ENCODE assay signal across 8 cellular contexts in genomic region chr20:62832212-62832922, GRCh38. TPM values are rescaled to one million over a fixed set of nuclear protein-coding genes. Genes with fewer than 3 reads are reported as not detected.
A peak's percentile ranks its signal among the peaks of the same experiment; 100 is the strongest.
DNase-seq lines count a peak whose midpoint lies in the region; ATAC-seq and TF ChIP-seq lines count a peak whose summit lies in the region.

No MANE protein-coding gene starts in this region.

- TF ChIP-seq POLR2A in HCT116 (IDR thresholded peaks at IDR 0.05; ENCODE audit: borderline replicate concordance, extremely low read depth, insufficient read depth, insufficient read length) (no peak), esophagus squamous epithelium (IDR thresholded peaks at IDR 0.05) (no peak), vagina (IDR thresholded peaks at IDR 0.05) (no peak)

- intact Hi-C loops in HCT116 (cut with micrococcal nuclease) (no loop called here), esophagus squamous epithelium (cut with DNase I) (no loop called here), vagina (cut with DNase I) (no loop called here)

- peak overlapping the region; percentile 31; the same call in 1 of the 2 replicates for H3K9ac ChIP-seq in HCT116 (ENCODE audit: low read length)
- peak overlapping the region; percentile 50 for H3K9ac ChIP-seq in OCI-LY1 (ENCODE audit: low read length)
- H3K9ac ChIP-seq in smooth muscle cell (ENCODE audit: low read depth): no peak overlapping the region

- H2AFZ ChIP-seq in HCT116 (ENCODE audit: low read depth, low read length, poor library complexity, severe bottlenecking) (no peak overlapping the region), OCI-LY1 (ENCODE audit: low read length) (no peak overlapping the region), smooth muscle cell (ENCODE audit: low read depth) (no peak overlapping the region)

- peak; percentile 45 for DNase-seq in DMS53 (lab: John Stamatoyannopoulos, UW)
- DNase-seq in DMS53 treated with DMSO at 0.1 percent for 48 hours (lab: John Stamatoyannopoulos, UW; ENCODE audit: unreplicated experiment): no peak
- DNase-seq in HCT116 (ENCODE audit: low read depth, low spot score): peak; percentile 51
- DNase-seq in esophagus squamous epithelium (lab: John Stamatoyannopoulos, UW): no peak
- peak; percentile 55 for DNase-seq in stimulated activated CD8-positive, alpha-beta memory T cell treated with anti-CD3 and anti-CD28 coated beads, Interleukin-4, amount 100 ng/mL, for 48 hours
- no peak for DNase-seq in vagina (ENCODE audit: extremely low spot score in 2 of 2)
- DNase-seq in smooth muscle cell (lab: John Stamatoyannopoulos, UW; ENCODE audit: unreplicated experiment): no peak

- ATAC-seq in HCT116: peak; percentile 92

- no peaks in the 10 kb centered on the region for H3K9me3 ChIP-seq in HCT116 (ENCODE audit: control insufficient read depth in 1 of 2, insufficient read depth in 1 of 2, low read depth in 1 of 2, low read length in 2 of 2)
- no peaks in the 10 kb centered on the region for H3K9me3 ChIP-seq in OCI-LY1 (ENCODE audit: low read length)
- H3K9me3 ChIP-seq in esophagus squamous epithelium: no peaks in the 10 kb centered on the region
- H3K9me3 ChIP-seq in vagina: no peaks in the 10 kb centered on the region
- no peaks in the 10 kb centered on the region for H3K9me3 ChIP-seq in smooth muscle cell (replicated peaks; ENCODE audit: low read depth)

- POLR2A ChIA-PET in HCT116 (lab: Charles Lee): no interaction called here

- H3K4me1 ChIP-seq in HCT116 (ENCODE audit: control insufficient read depth in 1 of 2, insufficient read depth in 2 of 2, low read length in 2 of 2): peaks cover 15 to 21% of the 10 kb centered on the region in 2 experiments
- H3K4me1 ChIP-seq in OCI-LY1 (ENCODE audit: insufficient read depth, low read length, severe bottlenecking): peaks cover 32% of the 10 kb centered on the region
- H3K4me1 ChIP-seq in esophagus squamous epithelium: peaks cover 23 to 36% (median 25%) of the 10 kb centered on the region in 3 donors
- peaks cover 26% of the 10 kb centered on the region for H3K4me1 ChIP-seq in vagina
- no peaks in the 10 kb centered on the region for H3K4me1 ChIP-seq in smooth muscle cell (ENCODE audit: low read depth)

- TF ChIP-seq CTCF in HCT116 (IDR thresholded peaks at IDR 0.05 in 2 of 3, conservative IDR thresholded peaks at IDR 0.05 in 1 of 3; ENCODE audit: borderline replicate concordance in 1 of 3, insufficient read depth in 1 of 3, low read depth in 2 of 3, low read length in 2 of 3) (no peak), OCI-LY1 (IDR thresholded peaks at IDR 0.05; ENCODE audit: low read length) (no peak), esophagus squamous epithelium (IDR thresholded peaks at IDR 0.05) (no peak), vagina (IDR thresholded peaks at IDR 0.05) (no peak), smooth muscle cell (IDR thresholded peaks at IDR 0.05; ENCODE audit: borderline replicate concordance, insufficient read depth, poor library complexity, severe bottlenecking) (no peak)

- H4K20me1 ChIP-seq in HCT116 (ENCODE audit: insufficient read depth) (no peaks in the 10 kb centered on the region), OCI-LY1 (ENCODE audit: insufficient read depth, low read length) (no peaks in the 10 kb centered on the region), smooth muscle cell (ENCODE audit: low read depth) (no peaks in the 10 kb centered on the region)

- H3K27me3 ChIP-seq in HCT116 (ENCODE audit: insufficient read depth, low read length) (no peaks in the 10 kb centered on the region), OCI-LY1 (ENCODE audit: insufficient read depth, low read length) (peaks cover 10% of the 10 kb centered on the region; the same call in 1 of the 2 replicates), esophagus squamous epithelium (peaks cover 0 to 24% (median 0%) of the 10 kb centered on the region in 4 donors), vagina (no peaks in the 10 kb centered on the region), smooth muscle cell (ENCODE audit: low read depth) (no peaks in the 10 kb centered on the region)

- CTCF ChIA-PET in HCT116 (lab: Charles Lee): interaction anchor here (1.7 kb wide), 1 partner anchor 10 kb away, joined by 6 read pairs; no protein-coding TSS in a partner anchor

- H3K4me2 ChIP-seq in HCT116 (ENCODE audit: low read length) (peak overlapping the region; percentile 72), OCI-LY1 (ENCODE audit: low read length) (peak overlapping the region; percentile 66), smooth muscle cell (no peak overlapping the region)

- H3K9me2 ChIP-seq in HCT116 (ENCODE audit: insufficient read depth): no peaks in the 10 kb centered on the region
- no peaks in the 10 kb centered on the region for H3K9me2 ChIP-seq in OCI-LY1 (ENCODE audit: low read depth, low read length)

- RAD21 ChIA-PET in HCT116 (lab: Charles Lee; ENCODE audit: low non-redundant PET in 1 of 2, low total read pairs in 2 of 2, uncharacterized antibody in 2 of 2, unreplicated experiment in 2 of 2): interaction anchor here in 1 of 2 experiments (1.2 kb wide), 1 partner anchor 10 kb away, joined by 3 read pairs; no protein-coding TSS in a partner anchor

- WGBS in esophagus squamous epithelium, 2 donors: 9 to 25% methylated on average over 8 of the region's 22 CpGs
- WGBS in smooth muscle cell (ENCODE audit: low lambda C conversion rate): 73% methylated on average over 21 of the region's 22 CpGs

- TF ChIP-seq RAD21 in HCT116 (IDR thresholded peaks at IDR 0.05; ENCODE audit: low read depth): no peak

- H3K27ac ChIP-seq in HCT116 (ENCODE audit: low read depth, low read length) (peak overlapping the region; percentile 67), OCI-LY1 (ENCODE audit: low read depth, low read length, poor library complexity, severe bottlenecking) (peak overlapping the region; percentile 87), esophagus squamous epithelium (peak overlapping the region in 3 of 4 donors; percentile 18 to 56 (median 35)), vagina (no peak overlapping the region), smooth muscle cell (ENCODE audit: low read depth) (no peak overlapping the region)

- peak overlapping the region; percentile 38 to 49 for H3K4me3 ChIP-seq in HCT116 (replicated peaks in 1 of 2; ENCODE audit: low read depth in 1 of 2, low read length in 2 of 2)
- H3K4me3 ChIP-seq in OCI-LY1 (ENCODE audit: low read depth, low read length, poor library complexity, severe bottlenecking): peak overlapping the region; percentile 56
- peak overlapping the region in 2 of 4 donors; percentile 8 to 47 for H3K4me3 ChIP-seq in esophagus squamous epithelium
- H3K4me3 ChIP-seq in vagina: no peak overlapping the region
- H3K4me3 ChIP-seq in smooth muscle cell: no peak overlapping the region

- H3K36me3 ChIP-seq in HCT116 (ENCODE audit: control insufficient read depth in 1 of 2, insufficient read depth in 2 of 2, low read length in 2 of 2) (no peaks in the 10 kb centered on the region), OCI-LY1 (ENCODE audit: insufficient read depth, low read length) (0 out of 2 replicates have a peak, but pooled peaks cover 3% of the 10 kb centered on the region), esophagus squamous epithelium (no peaks in the 10 kb centered on the region), vagina (no peaks in the 10 kb centered on the region), smooth muscle cell (ENCODE audit: low read depth) (no peaks in the 10 kb centered on the region)

- H3F3A ChIP-seq in OCI-LY1 (ENCODE audit: insufficient read depth, low read length): no peaks in the 10 kb centered on the region
- H3F3A ChIP-seq in smooth muscle cell (ENCODE audit: low read depth): no peaks in the 10 kb centered on the region

- BruUV-seq in HCT116 (replicated peaks; lab: Mats Ljungman, UMichigan): no TSS peak

- H3K79me2 ChIP-seq in HCT116 (ENCODE audit: insufficient read depth, low read length): no peaks in the 10 kb centered on the region
- no peaks in the 10 kb centered on the region for H3K79me2 ChIP-seq in OCI-LY1 (ENCODE audit: insufficient read depth, low read length)
- no peaks in the 10 kb centered on the region for H3K79me2 ChIP-seq in smooth muscle cell (ENCODE audit: low read depth)

TF ChIP-seq in HCT116, 20 proteins besides CTCF, POLR2A, EP300 and RAD21:
- no peak for TF ChIP-seq EZH2phosphoT487 (IDR thresholded peaks at IDR 0.05; ENCODE audit: borderline replicate concordance)
- peak; percentile 44; the same call in 1 of the 2 replicates for TF ChIP-seq POLR2AphosphoS5 (IDR thresholded peaks at IDR 0.05; ENCODE audit: low read depth, low read length)
TF ChIP-seq in HCT116: peak in this region for 1.

RNA-seq across cellular contexts. Expression of gene COL9A3, which starts 15.5 kb away (rescaled TPM):
- total RNA-seq in HCT116 (2021; ENCODE audit: unreplicated experiment) (29.7 TPM), esophagus squamous epithelium (1 to 10 TPM in 2 of 4 donors, not detected in 2; 2.2 to 2.3 TPM), vagina (1.2 TPM), smooth muscle cell (23.0 and 30.1 TPM in 2 replicates)
- polyA plus RNA-seq in HCT116 (2012): 15.9 and 20.7 TPM in 2 replicates
- polyA plus RNA-seq in smooth muscle cell: 73.3 and 77.4 TPM in 2 replicates

RNA-seq across cellular contexts. Expression of gene OGFR, which starts 27.7 kb away (rescaled TPM):
- total RNA-seq in HCT116 (2021; ENCODE audit: unreplicated experiment) (73.6 TPM), esophagus squamous epithelium (10 to 100 TPM; 19.1 to 41.4 (median 27.3) TPM), vagina (43.7 TPM), smooth muscle cell (21.5 and 24.4 TPM in 2 replicates)
- polyA plus RNA-seq in HCT116 (2012): 59.4 and 59.5 TPM in 2 replicates
- 53.2 and 61.4 TPM in 2 replicates for polyA plus RNA-seq in smooth muscle cell

RNA-seq across cellular contexts. Expression of gene TCFL5, which starts 29.3 kb away (rescaled TPM):
- total RNA-seq in HCT116 (2021; ENCODE audit: unreplicated experiment) (20.4 TPM), esophagus squamous epithelium (1 to 10 TPM; 5.2 to 8.4 (median 7.2) TPM), vagina (11.5 TPM), smooth muscle cell (9.1 and 9.5 TPM in 2 replicates)
- polyA plus RNA-seq in HCT116 (2012): 8.9 and 10.9 TPM in 2 replicates
- polyA plus RNA-seq in smooth muscle cell: 6.8 and 12.5 TPM in 2 replicates

RNA-seq across cellular contexts. Expression of gene MRGBP, which starts 36.1 kb away (rescaled TPM):
- total RNA-seq in HCT116 (2021; ENCODE audit: unreplicated experiment) (33.8 TPM), esophagus squamous epithelium (10 to 100 TPM in 1 of 4 donors, 1 to 10 TPM in 3; 5.7 to 10.1 (median 9.8) TPM), vagina (10.6 TPM), smooth muscle cell (15.5 and 18.2 TPM in 2 replicates)
- 28.7 and 30.0 TPM in 2 replicates for polyA plus RNA-seq in HCT116 (2012)
- polyA plus RNA-seq in smooth muscle cell: 23.1 and 27.2 TPM in 2 replicates

Comparison
In these comparisons a context has a peak if more than half of its experiments do, and no peak if none do; other contexts are left out.
1. DNase-seq: peak in DMS53 (single experiment), HCT116 (single experiment) and stimulated activated CD8-positive, alpha-beta memory T cell treated with anti-CD3 and anti-CD28 coated beads, Interleukin-4, amount 100 ng/mL, for 48 hours (single experiment); none in DMS53 treated with DMSO at 0.1 percent for 48 hours (single experiment), esophagus squamous epithelium (single experiment), vagina (0 of 2) and smooth muscle cell (single experiment).
2. H3K27ac ChIP-seq: peak in HCT116 (single experiment), OCI-LY1 (single experiment) and esophagus squamous epithelium (3 of 4); none in vagina (single experiment) and smooth muscle cell (single experiment).
3. H3K4me3 ChIP-seq: peak in HCT116 (2 of 2) and OCI-LY1 (single experiment); none in vagina (0 of 2) and smooth muscle cell (single experiment).